8 cellular contexts compared by ENCODE assay signal in genomic region chr1:184974837-184975115, GRCh38. TPM values are rescaled to one million over a fixed set of nuclear protein-coding genes. Genes with fewer than 3 reads are reported as not detected.
DNase-seq lines count a peak whose midpoint lies in the region; ATAC-seq and TF ChIP-seq lines count a peak whose summit lies in the region.

No MANE protein-coding gene starts in this region.

- peak overlapping the region; percentile 73 for H3K4me3 Mint-ChIP-seq in activated CD4-positive, alpha-beta memory T cell treated with anti-CD3 and anti-CD28 coated beads for 36 hours
- peak overlapping the region; percentile 88 for H3K4me3 Mint-ChIP-seq in stimulated activated effector memory CD8-positive, alpha-beta T cell treated with anti-CD3 and anti-CD28 coated beads, Interleukin-12 subunit alpha, Interleukin-12 subunit beta, amount 100 ng/mL, for 72 hours

- H3K27ac ChIP-seq in SK-N-SH (ENCODE audit: low read depth in 2 of 2, low read length in 1 of 2): peak overlapping the region in 1 of 2 experiments; percentile 53; a peak in 1 of 4 replicates

- H3K4me1 Mint-ChIP-seq in activated CD4-positive, alpha-beta memory T cell treated with anti-CD3 and anti-CD28 coated beads for 36 hours (ENCODE audit: low read depth): peaks cover 43% of the 10 kb centered on the region
- peaks cover 46% of the 10 kb centered on the region for H3K4me1 Mint-ChIP-seq in stimulated activated effector memory CD8-positive, alpha-beta T cell treated with anti-CD3 and anti-CD28 coated beads, Interleukin-12 subunit alpha, Interleukin-12 subunit beta, amount 100 ng/mL, for 72 hours

- H2AFZ ChIP-seq in SK-N-SH (ENCODE audit: low read depth): peak overlapping the region; percentile 86

- H3K9me2 ChIP-seq in SK-N-SH: no peaks in the 10 kb centered on the region

- peaks cover 0 to 19% of the 10 kb centered on the region in 2 experiments; a peak in 3 of 4 replicates for H3K4me1 ChIP-seq in SK-N-SH (ENCODE audit: control insufficient read depth in 1 of 2, insufficient read depth in 2 of 2, low read depth in 1 of 2, low read length in 1 of 2)

- no peaks in the 10 kb centered on the region for H3K9me3 Mint-ChIP-seq in activated CD4-positive, alpha-beta memory T cell treated with anti-CD3 and anti-CD28 coated beads for 36 hours
- H3K9me3 Mint-ChIP-seq in stimulated activated effector memory CD8-positive, alpha-beta T cell treated with anti-CD3 and anti-CD28 coated beads, Interleukin-12 subunit alpha, Interleukin-12 subunit beta, amount 100 ng/mL, for 72 hours: no peaks in the 10 kb centered on the region

- no peak for TF ChIP-seq RAD21 in SK-N-SH (IDR thresholded peaks at IDR 0.05; ENCODE audit: low read length)

- H3K36me3 Mint-ChIP-seq in activated CD4-positive, alpha-beta memory T cell treated with anti-CD3 and anti-CD28 coated beads for 36 hours: no peaks in the 10 kb centered on the region
- H3K36me3 Mint-ChIP-seq in stimulated activated effector memory CD8-positive, alpha-beta T cell treated with anti-CD3 and anti-CD28 coated beads, Interleukin-12 subunit alpha, Interleukin-12 subunit beta, amount 100 ng/mL, for 72 hours: peaks cover 19% of the 10 kb centered on the region

- H3K9ac ChIP-seq in SK-N-SH: peak overlapping the region; percentile 65; the same call in 1 of the 2 replicates

- H3K4me3 ChIP-seq in SK-N-SH (ENCODE audit: low read depth in 2 of 2, low read length in 1 of 2): peak overlapping the region; percentile 63 to 70; a peak in 3 of 4 replicates
- H3K4me3 ChIP-seq in iPS-11a (ENCODE audit: low read depth, low read length): peak overlapping the region; percentile 75

- TF ChIP-seq CTCF in SK-N-SH (IDR thresholded peaks at IDR 0.05): no peak

- no peaks in the 10 kb centered on the region; the same call in 1 of the 2 replicates for H4K20me1 ChIP-seq in SK-N-SH (ENCODE audit: insufficient read depth)

- no peak for ATAC-seq in SK-N-SH treated with all-trans-retinoic acid at 6 μM for 48 hours
- no peak for ATAC-seq in stimulated activated effector memory CD8-positive, alpha-beta T cell treated with anti-CD3 and anti-CD28 coated beads, Interleukin-12 subunit alpha, Interleukin-12 subunit beta, amount 100 ng/mL, for 72 hours

- no peaks in the 10 kb centered on the region for H3K27me3 ChIP-seq in SK-N-SH (ENCODE audit: insufficient read depth)

- peak overlapping the region; percentile 68 for H3K27ac Mint-ChIP-seq in activated CD4-positive, alpha-beta memory T cell treated with anti-CD3 and anti-CD28 coated beads for 36 hours
- H3K27ac Mint-ChIP-seq in stimulated activated effector memory CD8-positive, alpha-beta T cell treated with anti-CD3 and anti-CD28 coated beads, Interleukin-12 subunit alpha, Interleukin-12 subunit beta, amount 100 ng/mL, for 72 hours: peak overlapping the region; percentile 98

- no peaks in the 10 kb centered on the region for H3K36me3 ChIP-seq in SK-N-SH (replicated peaks in 1 of 2; ENCODE audit: control insufficient read depth in 1 of 2, insufficient read depth in 2 of 2, low read length in 1 of 2)

- intact Hi-C loops in activated CD4-positive, alpha-beta memory T cell treated with anti-CD3 and anti-CD28 coated beads for 36 hours (cut with micrococcal nuclease): loop anchor here (5.0 to 10.0 kb wide), 2 partner anchors 1403 to 1500 kb away; partner anchors contain the start of genes ODR4, SMG7 and TPR

- no peaks in the 10 kb centered on the region for H3K9me3 ChIP-seq in SK-N-SH

- peak overlapping the region; percentile 88 for H3K4me2 ChIP-seq in SK-N-SH

- H3K27me3 Mint-ChIP-seq in activated CD4-positive, alpha-beta memory T cell treated with anti-CD3 and anti-CD28 coated beads for 36 hours: peaks cover 6% of the 10 kb centered on the region

- POLR2A ChIA-PET in SK-N-SH (lab: Yijun Ruan, JAX): interaction anchor here (1.4 kb wide), 1 partner anchor 170 kb away, joined by 5 read pairs; no protein-coding TSS in a partner anchor
- POLR2A ChIA-PET in activated CD4-positive, alpha-beta memory T cell treated with anti-CD3 and anti-CD28 coated beads for 36 hours (lab: Charles Lee): interaction anchor here (0.7 to 5.8 kb wide), 13 partner anchors 9 to 307 kb away, joined by 3 to 46 read pairs (median 4); partner anchors contain the start of genes EDEM3 and RNF2

- CTCF ChIA-PET in SK-N-SH (lab: Yijun Ruan, JAX): interaction anchor here (1.1 to 6.2 kb wide), 4 partner anchors 9 to 195 kb away, joined by 3 to 37 read pairs (median 4); no protein-coding TSS in a partner anchor
- CTCF ChIA-PET in activated CD4-positive, alpha-beta memory T cell treated with anti-CD3 and anti-CD28 coated beads for 36 hours (lab: Charles Lee): interaction anchor here (0.6 to 19.2 kb wide), 7 partner anchors 7 to 220 kb away, joined by 3 to 362 read pairs (median 5); partner anchors contain the start of gene EDEM3

- TF ChIP-seq EP300 in SK-N-SH (IDR thresholded peaks at IDR 0.05; ENCODE audit: borderline replicate concordance in 1 of 2, low read depth in 1 of 2, low read length in 1 of 2): no peak

- H3F3A ChIP-seq in SK-N-SH (replicated peaks; ENCODE audit: insufficient read depth): peaks cover 9% of the 10 kb centered on the region

- no peak for DNase-seq in SK-N-SH
- DNase-seq in activated CD4-positive, alpha-beta memory T cell treated with anti-CD3 and anti-CD28 coated beads for 36 hours: no peak
- no peak for DNase-seq in stimulated activated effector memory CD8-positive, alpha-beta T cell treated with anti-CD3 and anti-CD28 coated beads, Interleukin-12 subunit alpha, Interleukin-12 subunit beta, amount 100 ng/mL, for 72 hours (ENCODE audit: low spot score in 2 of 2)
- no peak for DNase-seq in epidermal melanocyte (ENCODE audit: insufficient read length, low spot score)
- no peak for DNase-seq in Kasumi-1 (lab: John Stamatoyannopoulos, UW)
- DNase-seq in putamen (ENCODE audit: low spot score): no peak

- WGBS in SK-N-SH (ENCODE audit: low lambda C conversion rate): 83% methylated on average over 4 of the region's 4 CpGs

- peaks cover 11% of the 10 kb centered on the region for H3K79me2 ChIP-seq in SK-N-SH (ENCODE audit: insufficient read depth)

TF ChIP-seq in SK-N-SH, 30 proteins besides CTCF, POLR2A, EP300 and RAD21:
- no peak for TF ChIP-seq TCF12 (IDR thresholded peaks at IDR 0.05)
- TF ChIP-seq EZH2phosphoT487 (IDR thresholded peaks at IDR 0.05; ENCODE audit: borderline replicate concordance, low read depth): no peak
- no peak for TF ChIP-seq GABPA (IDR thresholded peaks at IDR 0.05; ENCODE audit: low read depth)
- TF ChIP-seq MXI1 (IDR thresholded peaks at IDR 0.05; ENCODE audit: low read depth, low read length): no peak
- TF ChIP-seq TAF1 (IDR thresholded peaks at IDR 0.05; ENCODE audit: borderline replicate concordance, low read depth, low read length): no peak
- no peak for TF ChIP-seq YY1 (IDR thresholded peaks at IDR 0.05; ENCODE audit: low read depth)
- TF ChIP-seq RXRA (IDR thresholded peaks at IDR 0.05; ENCODE audit: borderline replicate concordance, low read depth): no peak
- TF ChIP-seq ELF1 (IDR thresholded peaks at IDR 0.05): no peak
- no peak for TF ChIP-seq FOXM1 (IDR thresholded peaks at IDR 0.05; ENCODE audit: low read depth)
- TF ChIP-seq USF2 (IDR thresholded peaks at IDR 0.05; ENCODE audit: borderline replicate concordance, low read depth, low read length): no peak

TF ChIP-seq in SK-N-SH treated with all-trans-retinoic acid at 6 μM for 48 hours, 23 proteins besides CTCF, POLR2A, EP300 and RAD21 (continues in another document):
- TF ChIP-seq ZNF565 (CRISPR knock-in tag; conservative IDR thresholded peaks at IDR 0.05; ENCODE audit: low read depth) (no peak), CREB5 (CRISPR knock-in tag; IDR thresholded peaks at IDR 0.05; ENCODE audit: low read depth) (no peak), ISL1 (CRISPR knock-in tag; IDR thresholded peaks at IDR 0.05) (no peak), BACH2 (CRISPR knock-in tag; IDR thresholded peaks at IDR 0.05; ENCODE audit: borderline replicate concordance) (no peak), OSR1 (CRISPR knock-in tag; IDR thresholded peaks at IDR 0.05) (no peak), ZC3H10 (CRISPR knock-in tag; IDR thresholded peaks at IDR 0.05) (no peak), CSDC2 (CRISPR knock-in tag; IDR thresholded peaks at IDR 0.05) (no peak), ZFP3 (CRISPR knock-in tag; IDR thresholded peaks at IDR 0.05) (no peak), TOX (CRISPR knock-in tag; IDR thresholded peaks at IDR 0.05; ENCODE audit: borderline replicate concordance) (no peak)

RNA-seq across cellular contexts. Expression of gene NIBAN1, which starts 0.5 kb away (rescaled TPM):
- polyA plus RNA-seq in SK-N-SH (2012; rRNA removed): 23.9 and 25.4 TPM in 2 replicates
- polyA plus RNA-seq in SK-N-SH (2012; cell fraction: cytosol; rRNA removed): 28.2 and 28.7 TPM in 2 replicates
- 23.2 and 28.5 TPM in 2 replicates for polyA plus RNA-seq in SK-N-SH (2012; cell fraction: nucleus; rRNA removed)
- 10 to 100 TPM; 18.7 to 19.8 TPM for total RNA-seq in activated CD4-positive, alpha-beta memory T cell treated with anti-CD3 and anti-CD28 coated beads for 36 hours
